Comparison of ENCODE assay signal across 8 cellular contexts in genomic region chr20:58980711-58981563, GRCh38. TPM values are rescaled to one million over a fixed set of nuclear protein-coding genes. Genes with fewer than 3 reads are reported as not detected.
DNase-seq lines count a peak whose midpoint lies in the region; ATAC-seq and TF ChIP-seq lines count a peak whose summit lies in the region.

A gene with protein sequence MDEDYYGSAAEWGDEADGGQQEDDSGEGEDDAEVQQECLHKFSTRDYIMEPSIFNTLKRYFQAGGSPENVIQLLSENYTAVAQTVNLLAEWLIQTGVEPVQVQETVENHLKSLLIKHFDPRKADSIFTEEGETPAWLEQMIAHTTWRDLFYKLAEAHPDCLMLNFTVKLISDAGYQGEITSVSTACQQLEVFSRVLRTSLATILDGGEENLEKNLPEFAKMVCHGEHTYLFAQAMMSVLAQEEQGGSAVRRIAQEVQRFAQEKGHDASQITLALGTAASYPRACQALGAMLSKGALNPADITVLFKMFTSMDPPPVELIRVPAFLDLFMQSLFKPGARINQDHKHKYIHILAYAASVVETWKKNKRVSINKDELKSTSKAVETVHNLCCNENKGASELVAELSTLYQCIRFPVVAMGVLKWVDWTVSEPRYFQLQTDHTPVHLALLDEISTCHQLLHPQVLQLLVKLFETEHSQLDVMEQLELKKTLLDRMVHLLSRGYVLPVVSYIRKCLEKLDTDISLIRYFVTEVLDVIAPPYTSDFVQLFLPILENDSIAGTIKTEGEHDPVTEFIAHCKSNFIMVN (plus strand): TSS chr20:58981256. CDS start chr20:58981310, 54 bp downstream.

- ATAC-seq in GM18909 (IDR thresholded peaks at IDR 0.05; ENCODE audit: poor library complexity, unreplicated experiment): peak; percentile 80
- ATAC-seq in HG03175 (IDR thresholded peaks at IDR 0.05; ENCODE audit: unreplicated experiment): peak; percentile 81

- H3K4me3 ChIP-seq in AG04450 (ENCODE audit: low read depth, low read length) (peak within 1 kb of the TSS; percentile 84), kidney epithelial cell (ENCODE audit: low read depth, low read length) (peak within 1 kb of the TSS; percentile 83)

- H3K27me3 ChIP-seq in AG04450 (ENCODE audit: control insufficient read depth, insufficient read depth, low read length) (peaks cover 3% of the 10 kb centered on the region), kidney epithelial cell (ENCODE audit: control insufficient read depth, insufficient read depth, low read length) (no peaks in the 10 kb centered on the region)

- CTCF ChIA-PET in AG04450 (lab: Charles Lee): no interaction called here

- 0 out of 2 replicates have a peak, but pooled peaks cover 2% of the 10 kb centered on the region for H3K9me3 ChIP-seq in AG04450 (ENCODE audit: control insufficient read depth, insufficient read depth, low read length)

- H3K27ac ChIP-seq in AG04450 (ENCODE audit: low read depth, low read length): no peak within 1 kb of the TSS

- peak; percentile 33 for DNase-seq in AG04450 (ENCODE audit: low read depth, low spot score)
- DNase-seq in NCI-H345 treated with DMSO at 0.1 percent for 48 hours (lab: John Stamatoyannopoulos, UW; ENCODE audit: unreplicated experiment): peak; percentile 88
- DNase-seq in activated CD4-positive, alpha-beta T cell treated with anti-CD3 and anti-CD28 coated beads for 1 hour: peak; percentile 85
- DNase-seq in cerebellum (ENCODE audit: low spot score): peak; percentile 96
- peak; percentile 21 for DNase-seq in kidney epithelial cell (ENCODE audit: low read depth)
- DNase-seq in stimulated activated CD4-positive, alpha-beta T cell treated with anti-CD3 and anti-CD28 coated beads, Interleukin-15, amount 100 ng/mL, for 24 hours: peak; percentile 92

- POLR2A ChIA-PET in AG04450 (lab: Yijun Ruan, JAX): interaction anchor here (0.6 to 1.5 kb wide), 2 partner anchors 73 to 606 kb away, joined by 4 to 8 read pairs; no protein-coding TSS in a partner anchor

- TF ChIP-seq CTCF in AG04450 (IDR thresholded peaks at IDR 0.05; ENCODE audit: low read depth, low read length) (no peak), kidney epithelial cell (IDR thresholded peaks at IDR 0.05; ENCODE audit: insufficient read depth, low read length, poor library complexity, severe bottlenecking) (no peak)

- no peaks in the 10 kb centered on the region for H3K36me3 ChIP-seq in kidney epithelial cell (ENCODE audit: control insufficient read depth, insufficient read depth, low read length)

RNA-seq across cellular contexts. Expression of the gene that starts here (rescaled TPM):
- polyA plus RNA-seq in AG04450 (2011; rRNA removed): 69.6 and 79.9 TPM in 2 replicates
- polyA minus RNA-seq in AG04450 (2011; rRNA and poly(A)+ RNA removed): 57.0 and 62.3 TPM in 2 replicates
- total RNA-seq in cerebellum: 52.6 TPM
- total RNA-seq in kidney epithelial cell: 43.7 and 49.2 TPM in 2 replicates

Comparison
In these comparisons a context has a peak if more than half of its experiments do, and no peak if none do; other contexts are left out.
1. DNase-seq: peak in every context shown above with its lines; median percentile 96 in cerebellum; 92 in stimulated activated CD4-positive, alpha-beta T cell treated with anti-CD3 and anti-CD28 coated beads, Interleukin-15, amount 100 ng/mL, for 24 hours; 88 in NCI-H345 treated with DMSO at 0.1 percent for 48 hours; 85 in activated CD4-positive, alpha-beta T cell treated with anti-CD3 and anti-CD28 coated beads for 1 hour; 33 in AG04450; 21 in kidney epithelial cell.